Comparison of ENCODE assay signal across 31 cellular contexts in genomic region chr16:8777217-8777616, GRCh38.
"Had no signal": no experiment of that assay in that cellular context is flagged by ENCODE, and none has a peak within 500 bp of the region (broad histone marks: within the 10 kb centered on the region; RNA-seq: fewer than 3 reads in every experiment).

No MANE protein-coding gene starts in this region.

- H3K36me3 ChIP-seq: ovary, transverse colon, uterus had no signal

- H3K4me3 Mint-ChIP-seq: naive thymus-derived CD8-positive, alpha-beta T cell; natural killer cell treated with Interleukin-12 subunit alpha and Interleukin-12 subunit beta and Interleukin-15 and Interleukin-18, amount 100 ng/mL, for 72 hours; nephron progenitor cell; neural crest cell; stimulated activated memory B cell treated with anti-CD40 and anti-IgM and Interleukin-4, amounts not matched to agents 10 μg/mL and 1 μg/mL and 100 μg/mL, for 72 hours; stimulated activated naive CD8-positive, alpha-beta T cell treated with anti-CD3 and anti-CD28 coated beads, Interleukin-15, amount 100 ng/mL, for 72 hours; type B pancreatic cell had no signal

- H3K4me3 ChIP-seq: ovary, psoas muscle, right lobe of liver, sigmoid colon, suprapubic skin, testis, tibial artery, transverse colon, upper lobe of right lung, uterus had no signal

- H3K27me3 Mint-ChIP-seq: naive thymus-derived CD8-positive, alpha-beta T cell; natural killer cell treated with Interleukin-12 subunit alpha and Interleukin-12 subunit beta and Interleukin-15 and Interleukin-18, amount 100 ng/mL, for 72 hours; progenitor cell of endocrine pancreas; stimulated activated memory B cell treated with anti-CD40 and anti-IgM and Interleukin-4, amounts not matched to agents 10 μg/mL and 1 μg/mL and 100 μg/mL, for 72 hours; stimulated activated naive CD8-positive, alpha-beta T cell treated with anti-CD3 and anti-CD28 coated beads, Interleukin-15, amount 100 ng/mL, for 72 hours; type B pancreatic cell had no signal

- H3K27ac Mint-ChIP-seq: natural killer cell treated with Interleukin-12 subunit alpha and Interleukin-12 subunit beta and Interleukin-15 and Interleukin-18, amount 100 ng/mL, for 72 hours; nephron progenitor cell; progenitor cell of endocrine pancreas; stimulated activated memory B cell treated with anti-CD40 and anti-IgM and Interleukin-4, amounts not matched to agents 10 μg/mL and 1 μg/mL and 100 μg/mL, for 72 hours; stimulated activated naive CD8-positive, alpha-beta T cell treated with anti-CD3 and anti-CD28 coated beads, Interleukin-15, amount 100 ng/mL, for 72 hours; type B pancreatic cell had no signal

- H3K9me3 Mint-ChIP-seq: naive thymus-derived CD8-positive, alpha-beta T cell; natural killer cell treated with Interleukin-12 subunit alpha and Interleukin-12 subunit beta and Interleukin-15 and Interleukin-18, amount 100 ng/mL, for 72 hours; neural crest cell; stimulated activated naive CD8-positive, alpha-beta T cell treated with anti-CD3 and anti-CD28 coated beads, Interleukin-15, amount 100 ng/mL, for 72 hours; type B pancreatic cell had no signal

- DNase-seq: naive thymus-derived CD8-positive, alpha-beta T cell; nephron progenitor cell; occipital lobe; ovary; posterior cingulate gyrus; psoas muscle; right cardiac atrium; right lobe of liver; sigmoid colon; small intestine; stimulated activated CD4-positive, alpha-beta T cell treated with anti-CD3 and anti-CD28 coated beads, Interleukin-12 subunit alpha, Interleukin-12 subunit beta, amount 100 ng/mL, for 4 hours; stimulated activated CD4-positive, alpha-beta T cell treated with anti-CD3 and anti-CD28 coated beads, Interleukin-1b, Interleukin-23, amount 100 ng/mL, for 48 hours; stimulated activated CD4-positive, alpha-beta T cell treated with anti-CD3 and anti-CD28 coated beads, Interleukin-4, amount 100 ng/mL, for 1 hour; stimulated activated CD4-positive, alpha-beta T cell treated with anti-CD3 and anti-CD28 coated beads, Interleukin-4, amount 100 ng/mL, for 4 hours; stimulated activated CD8-positive, alpha-beta memory T cell treated with anti-CD3 and anti-CD28 coated beads, Interleukin-4, amount 100 ng/mL, for 48 hours; stimulated activated naive CD4-positive, alpha-beta T cell; stimulated activated naive CD8-positive, alpha-beta T cell treated with anti-CD3 and anti-CD28 coated beads, Interleukin-15, amount 100 ng/mL, for 72 hours; stimulated activated naive CD8-positive, alpha-beta T cell treated with anti-CD3 and anti-CD28 coated beads, Interleukin-15, Interleukin-2, amounts not matched to agents 100 U/mL and 50 U/mL, for 24 hours; substantia nigra; testis; tibial artery; transverse colon; upper lobe of right lung; uterus had no signal

- H3K27ac ChIP-seq: ovary, parathyroid adenoma, psoas muscle, right lobe of liver, sigmoid colon, suprapubic skin, testis, tibial artery, transverse colon, upper lobe of right lung, uterus had no signal

- H3K4me1 ChIP-seq: parathyroid adenoma, psoas muscle, right lobe of liver, sigmoid colon, testis, tibial artery, transverse colon, upper lobe of right lung, uterus had no signal

- H2AFZ ChIP-seq: parathyroid adenoma had no signal

- H3K27me3 ChIP-seq: ovary, right lobe of liver, sigmoid colon, suprapubic skin, testis, tibial artery, transverse colon, upper lobe of right lung, uterus had no signal

- H3K9me3 ChIP-seq: ovary, psoas muscle, right lobe of liver, sigmoid colon, suprapubic skin, testis, tibial artery, transverse colon, upper lobe of right lung, uterus had no signal

- H3K79me2 ChIP-seq: parathyroid adenoma had no signal

- FAIRE-seq: small intestine had no signal

- ATAC-seq: naive thymus-derived CD8-positive, alpha-beta T cell; natural killer cell treated with Interleukin-12 subunit alpha and Interleukin-12 subunit beta and Interleukin-15 and Interleukin-18, amount 100 ng/mL, for 72 hours; psoas muscle; right cardiac atrium; right lobe of liver; stimulated activated memory B cell treated with anti-CD40 and anti-IgM and Interleukin-4, amounts not matched to agents 10 μg/mL and 1 μg/mL and 100 μg/mL, for 72 hours; stimulated activated naive CD8-positive, alpha-beta T cell treated with anti-CD3 and anti-CD28 coated beads, Interleukin-15, amount 100 ng/mL, for 72 hours; stimulated activated naive CD8-positive, alpha-beta T cell treated with anti-CD3 and anti-CD28 coated beads, Interleukin-15, Interleukin-2, amounts not matched to agents 100 U/mL and 50 U/mL, for 24 hours; upper lobe of right lung had no signal

- H3K9ac ChIP-seq: parathyroid adenoma had no signal

- H3K4me1 Mint-ChIP-seq: naive thymus-derived CD8-positive, alpha-beta T cell; neural crest cell; stimulated activated memory B cell treated with anti-CD40 and anti-IgM and Interleukin-4, amounts not matched to agents 10 μg/mL and 1 μg/mL and 100 μg/mL, for 72 hours; stimulated activated naive CD8-positive, alpha-beta T cell treated with anti-CD3 and anti-CD28 coated beads, Interleukin-15, amount 100 ng/mL, for 72 hours had no signal
